In the genomic region with DNA sequence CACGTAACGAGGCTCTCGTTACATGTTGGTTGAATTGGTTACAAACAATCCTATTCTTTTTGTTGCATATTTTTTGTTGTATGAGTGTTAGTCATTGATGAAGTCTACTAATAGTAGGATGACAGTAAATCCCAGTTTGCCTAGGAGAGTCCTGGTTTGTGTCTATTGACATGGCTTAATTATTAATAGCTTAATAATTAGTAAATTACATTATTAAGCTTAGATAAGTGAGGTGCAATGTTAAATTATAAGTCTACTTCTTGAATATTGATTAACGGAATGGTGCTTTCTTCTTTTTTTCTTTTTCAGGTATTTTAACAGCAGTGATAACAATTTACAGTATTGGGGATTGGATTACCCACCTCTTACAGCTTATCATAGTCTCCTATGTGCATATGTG, we compare ENCODE assay signal across 7 cellular contexts.
"Had no signal": no experiment of that assay in that cellular context is flagged by ENCODE, and none has a peak within 500 bp of the region (broad histone marks: within the 10 kb centered on the region; RNA-seq: fewer than 3 reads in every experiment).

No MANE protein-coding gene starts in this region.

- H3K9ac ChIP-seq: KMS-11 had no signal

- ATAC-seq: HepG2 had no signal

- DNase-seq: IMR-90, KBM-7, KG1 had no signal

- FAIRE-seq: HepG2, HTR-8/SVneo had no signal

- H3K27ac ChIP-seq: HL-60, KMS-11 had no signal

- H3K4me2 ChIP-seq: KMS-11 had no signal
